In genomic region chr10:72061930-72062329, GRCh38 we compare ENCODE assay signal across 19 cellular contexts. TPM values are rescaled to one million over a fixed set of nuclear protein-coding genes. Genes with fewer than 3 reads are reported as not detected.
DNase-seq lines count a peak whose midpoint lies in the region; ATAC-seq and TF ChIP-seq lines count a peak whose summit lies in the region.
"Had no signal": no experiment of that assay in that cellular context is flagged by ENCODE, and none has a peak within 500 bp of the region (broad histone marks: within the 10 kb centered on the region; RNA-seq: fewer than 3 reads in every experiment).

No MANE protein-coding gene starts in this region.

- no peak overlapping the region for H2AFZ ChIP-seq in neural progenitor cell (replicated peaks)

- WGBS in adrenal gland, 4 donors, result 57 to 72% (median 69%) methylated on average over 4 to 9 of the region's 9 CpGs

- peaks cover 46% of the 10 kb centered on the region for H3K4me1 Mint-ChIP-seq in CD8-positive, alpha-beta T cell (ENCODE audit: low read depth)
- peaks cover 62% of the 10 kb centered on the region for H3K4me1 Mint-ChIP-seq in neural progenitor cell

- H3K27me3 Mint-ChIP-seq in CD8-positive, alpha-beta T cell (ENCODE audit: low read depth), result no peaks in the 10 kb centered on the region
- H3K27me3 Mint-ChIP-seq in neural progenitor cell (ENCODE audit: insufficient read depth, low read depth), result peaks cover 8% of the 10 kb centered on the region
- H3K27me3 Mint-ChIP-seq: T-cell had no signal

- peaks cover 4 to 33% (median 29%) of the 10 kb centered on the region in 10 experiments; a peak in 17 of 20 replicates for H3K4me1 ChIP-seq in BLaER1 treated with 17β-estradiol and CSF1 and Interleukin-3, amounts not matched to agents 10 nM and 100 nM
- H3K4me1 ChIP-seq in CD8-positive, alpha-beta T cell (ENCODE audit: insufficient read depth, low read length), result peaks cover 8% of the 10 kb centered on the region
- peaks cover 10 to 24% of the 10 kb centered on the region in 2 donors for H3K4me1 ChIP-seq in adrenal gland (replicated peaks in 1 of 2)
- H3K4me1 ChIP-seq in neural progenitor cell, result peaks cover 7% of the 10 kb centered on the region
- peaks cover 31% of the 10 kb centered on the region for H3K4me1 ChIP-seq in SJCRH30

- H3K4me3 Mint-ChIP-seq in CD8-positive, alpha-beta T cell, result no peak overlapping the region
- H3K4me3 Mint-ChIP-seq in neural progenitor cell, result no peak overlapping the region
- H3K4me3 Mint-ChIP-seq: T-cell had no signal

- H3K27ac ChIP-seq in BLaER1 treated with 17β-estradiol and CSF1 and Interleukin-3, amounts not matched to agents 10 nM and 100 nM, result no peak overlapping the region
- H3K27ac ChIP-seq in CD8-positive, alpha-beta T cell (ENCODE audit: low read depth, low read length), result no peak overlapping the region
- H3K27ac ChIP-seq in adrenal gland, result peak overlapping the region; percentile 59 to 91 (median 86)
- no peak overlapping the region for H3K27ac ChIP-seq in neural progenitor cell
- H3K27ac ChIP-seq in SJCRH30, result no peak overlapping the region
- H3K27ac ChIP-seq: SJSA1 had no signal

- H3K9me3 Mint-ChIP-seq in CD8-positive, alpha-beta T cell, result no peaks in the 10 kb centered on the region
- no peaks in the 10 kb centered on the region for H3K9me3 Mint-ChIP-seq in neural progenitor cell
- H3K9me3 Mint-ChIP-seq: T-cell had no signal

- intact Hi-C loops in CD8-positive, alpha-beta T cell (cut with DNase I, micrococcal nuclease), result loop anchor here in 1 of 2 experiments (5.0 kb wide), 1 partner anchor 160 kb away; no protein-coding TSS in a partner anchor
- intact Hi-C loops in adrenal gland (cut with DNase I), result no loop called here

- no peaks in the 10 kb centered on the region for H4K20me1 ChIP-seq in BLaER1 treated with 17β-estradiol and CSF1 and Interleukin-3, amounts not matched to agents 10 nM and 100 nM
- H4K20me1 ChIP-seq in neural progenitor cell (ENCODE audit: low read depth), result no peaks in the 10 kb centered on the region

- CTCF ChIA-PET in CD8-positive, alpha-beta T cell (lab: Charles Lee), result interaction anchor here (0.8 to 8.2 kb wide), 11 partner anchors 11 to 278 kb away, joined by 3 to 83 read pairs (median 3); no protein-coding TSS in a partner anchor

- H3F3A ChIP-seq in neural progenitor cell (ENCODE audit: low read depth), result no peaks in the 10 kb centered on the region

- 0 out of 22 replicates have a peak overlapping the region, but pooled peaks of 1 of the 11 experiments have one; percentile 3 for H3K9ac ChIP-seq in BLaER1 treated with 17β-estradiol and CSF1 and Interleukin-3, amounts not matched to agents 10 nM and 100 nM
- H3K9ac ChIP-seq in neural progenitor cell, result no peak overlapping the region

- TF ChIP-seq POLR2A in adrenal gland (IDR thresholded peaks at IDR 0.05), result no peak

- peak overlapping the region; percentile 80 for H3K27ac Mint-ChIP-seq in CD8-positive, alpha-beta T cell
- peak overlapping the region; percentile 89 for H3K27ac Mint-ChIP-seq in neural progenitor cell

- no peaks in the 10 kb centered on the region; a peak in 1 of 22 replicates for H3K27me3 ChIP-seq in BLaER1 treated with 17β-estradiol and CSF1 and Interleukin-3, amounts not matched to agents 10 nM and 100 nM
- no peaks in the 10 kb centered on the region for H3K27me3 ChIP-seq in CD8-positive, alpha-beta T cell (ENCODE audit: insufficient read depth, low read length)
- no peaks in the 10 kb centered on the region for H3K27me3 ChIP-seq in adrenal gland
- H3K27me3 ChIP-seq in neural progenitor cell, result no peaks in the 10 kb centered on the region
- no peaks in the 10 kb centered on the region; the same call in 1 of the 2 replicates for H3K27me3 ChIP-seq in SJCRH30
- H3K27me3 ChIP-seq: dorsolateral prefrontal cortex, ovary, SJSA1 had no signal

- peaks cover 59% of the 10 kb centered on the region for H3K36me3 Mint-ChIP-seq in CD8-positive, alpha-beta T cell
- H3K36me3 Mint-ChIP-seq in neural progenitor cell, result no peaks in the 10 kb centered on the region

- DNase-seq in CD8-positive, alpha-beta T cell, result no peak
- DNase-seq in adrenal gland (peak in 3 of 7 donors; percentile 47 to 57 (median 54)), neural progenitor cell (ENCODE audit: low spot score) (no peak), NCI-H1417 treated with DMSO at 0.1 percent for 48 hours (lab: John Stamatoyannopoulos, UW) (no peak), SJCRH30 (no peak)
- no peak for DNase-seq in activated CD8-positive, alpha-beta memory T cell treated with anti-CD3 and anti-CD28 coated beads, Interleukin-2, amount 50 U/mL, for 48 hours
- DNase-seq: activated gamma-delta T cell treated with Interleukin-2 at 50 U/mL for 16 hours, cerebellar nuclear complex, dorsolateral prefrontal cortex, NCI-H146, NCI-H446, retina, trophoblast cell had no signal

- no peaks in the 10 kb centered on the region for H3K9me3 ChIP-seq in BLaER1 treated with 17β-estradiol and CSF1 and Interleukin-3, amounts not matched to agents 10 nM and 100 nM (replicated peaks in 1 of 11)
- H3K9me3 ChIP-seq in CD8-positive, alpha-beta T cell (ENCODE audit: low read length), result no peaks in the 10 kb centered on the region
- H3K9me3 ChIP-seq in adrenal gland (replicated peaks in 1 of 3), result no peaks in the 10 kb centered on the region
- H3K9me3 ChIP-seq in neural progenitor cell (ENCODE audit: low read depth), result no peaks in the 10 kb centered on the region
- H3K9me3 ChIP-seq in SJCRH30 (replicated peaks), result no peaks in the 10 kb centered on the region
- H3K9me3 ChIP-seq: ovary, SJSA1 had no signal

- POLR2A ChIA-PET in CD8-positive, alpha-beta T cell (lab: Charles Lee), result interaction anchor here (1.6 to 7.3 kb wide), 3 partner anchors 10 to 47 kb away, joined by 3 to 42 read pairs (median 9); no protein-coding TSS in a partner anchor

- peak overlapping the region in 7 of 11 experiments; percentile 15 to 56 (median 50); a peak in 5 of 22 replicates for H3K4me2 ChIP-seq in BLaER1 treated with 17β-estradiol and CSF1 and Interleukin-3, amounts not matched to agents 10 nM and 100 nM
- no peak overlapping the region for H3K4me2 ChIP-seq in neural progenitor cell
- H3K4me2 ChIP-seq: smooth muscle cell had no signal

- H3K36me3 ChIP-seq in BLaER1 treated with 17β-estradiol and CSF1 and Interleukin-3, amounts not matched to agents 10 nM and 100 nM, result no peaks in the 10 kb centered on the region
- peaks cover 53% of the 10 kb centered on the region for H3K36me3 ChIP-seq in CD8-positive, alpha-beta T cell (ENCODE audit: insufficient read depth, low read length)
- H3K36me3 ChIP-seq in adrenal gland (replicated peaks in 1 of 2) (no peaks in the 10 kb centered on the region), neural progenitor cell (no peaks in the 10 kb centered on the region), SJCRH30 (no peaks in the 10 kb centered on the region)
- H3K36me3 ChIP-seq: ovary, SJSA1 had no signal

- H3K4me3 ChIP-seq in BLaER1 treated with 17β-estradiol and CSF1 and Interleukin-3, amounts not matched to agents 10 nM and 100 nM, result no peak overlapping the region
- H3K4me3 ChIP-seq in CD8-positive, alpha-beta T cell (ENCODE audit: low read depth, low read length), result no peak overlapping the region
- H3K4me3 ChIP-seq in adrenal gland (no peak overlapping the region), neural progenitor cell (no peak overlapping the region), SJCRH30 (no peak overlapping the region)
- H3K4me3 ChIP-seq: dorsolateral prefrontal cortex, ovary, SJSA1, smooth muscle cell had no signal

- ATAC-seq in CD8-positive, alpha-beta T cell, result no peak
- ATAC-seq: activated CD4-positive, CD25-positive, alpha-beta regulatory T cell treated with anti-CD3 and anti-CD28 coated beads, Interleukin-2, amount 50 U/mL, for 24 hours had no signal

- no peaks in the 10 kb centered on the region for H3K79me2 ChIP-seq in neural progenitor cell (ENCODE audit: low read depth)

- no peak for TF ChIP-seq CTCF in CD8-positive, alpha-beta T cell (IDR thresholded peaks at IDR 0.05)
- TF ChIP-seq CTCF in adrenal gland (IDR thresholded peaks at IDR 0.05) (no peak), neural progenitor cell (IDR thresholded peaks at IDR 0.05) (no peak)

RNA-seq across cellular contexts. Expression of gene SPOCK2, which starts 26.4 kb away (rescaled TPM):
- total RNA-seq in CD8-positive, alpha-beta T cell, result 100 to 1,000 TPM; 909 to 922 TPM
- total RNA-seq in adrenal gland (10 to 100 TPM; 13.8 to 68.9 (median 40.6) TPM), neural progenitor cell (ENCODE audit: low replicate concordance) (1.9 and 3.2 TPM in 2 replicates)
- polyA plus RNA-seq in adrenal gland, result 10 to 100 TPM; 11.7 to 57.8 (median 23.6) TPM
- total RNA-seq in SJCRH30 (2014; rRNA removed; shearing (Covaris generic)), result 14.3 and 15.5 TPM in 2 replicates
- total RNA-seq: SJSA1 had no signal
- polyA plus RNA-seq: smooth muscle cell had no signal

Comparison
In these comparisons a context has a peak if more than half of its experiments do, and no peak if none do; other contexts are left out.
1. H3K27ac ChIP-seq: peak in adrenal gland (5 of 5); none in BLaER1 treated with 17β-estradiol and CSF1 and Interleukin-3, amounts not matched to agents 10 nM and 100 nM (0 of 11), CD8-positive, alpha-beta T cell (single experiment), neural progenitor cell (single experiment) and SJCRH30 (single experiment).
2. RNA of gene SPOCK2, which starts 26.4 kb away (total RNA-seq): 909 to 922 TPM in CD8-positive, alpha-beta T cell; 13.8 to 68.9 TPM in adrenal gland, 14.3 to 15.5 TPM in SJCRH30 and 1.9 to 3.2 TPM in neural progenitor cell; every median in the first group is over 10 times any median in the second.